ENCODE assay signal across 3 cellular contexts in the genomic region with DNA sequence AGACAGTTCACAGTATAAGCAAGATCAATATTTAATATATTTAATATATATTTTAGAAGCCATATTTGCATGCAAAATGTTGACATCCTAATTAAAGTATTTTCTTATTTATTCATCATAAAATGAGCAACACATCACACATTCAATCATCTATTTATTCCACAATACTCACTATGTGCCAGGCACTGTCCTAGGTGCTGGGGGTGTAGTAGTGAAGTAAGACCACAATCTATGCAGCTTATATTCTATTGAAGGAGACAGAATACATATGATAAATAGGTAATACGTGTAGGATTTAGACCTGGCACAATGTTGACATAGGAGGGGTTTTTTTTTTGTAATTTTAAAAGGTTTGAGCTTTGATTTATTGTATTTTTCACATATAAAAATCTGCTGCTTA.
"Had no signal": no experiment of that assay in that cellular context is flagged by ENCODE, and none has a peak within 500 bp of the region (broad histone marks: within the 10 kb centered on the region; RNA-seq: fewer than 3 reads in every experiment).

No MANE protein-coding gene starts in this region.

- H3K4me3 ChIP-seq: GM12878 had no signal

- DNase-seq: GDM1, GF-D8 had no signal
